Comparison of ENCODE assay signal across 27 cellular contexts in genomic region chr7:4202954-4203353, GRCh38.
"Had no signal": no experiment of that assay in that cellular context is flagged by ENCODE, and none has a peak within 500 bp of the region (broad histone marks: within the 10 kb centered on the region; RNA-seq: fewer than 3 reads in every experiment).

No MANE protein-coding gene starts in this region.

- H3K4me1 Mint-ChIP-seq: activated B cell treated with CpG ODN at 0.5 μM for 24 hours; activated CD4-positive, alpha-beta memory T cell treated with anti-CD3 and anti-CD28 coated beads, Interleukin-2, amount 10 ng/mL, durations not matched to agents 7 days and 5 days; activated CD4-positive, alpha-beta T cell treated with anti-CD3 and anti-CD28 coated beads, Interleukin-2, amount 10 ng/mL, durations not matched to agents 24 days and 14 days had no signal

- H3K9me3 ChIP-seq: ascending aorta, body of pancreas had no signal

- H3K36me3 Mint-ChIP-seq: T-cell had no signal

- ATAC-seq: body of pancreas, K562, PC-3, T-cell had no signal

- H3K9me3 Mint-ChIP-seq: activated B cell treated with CpG ODN at 0.5 μM for 24 hours; activated CD4-positive, alpha-beta memory T cell treated with anti-CD3 and anti-CD28 coated beads, Interleukin-2, amount 10 ng/mL, durations not matched to agents 7 days and 5 days; activated CD4-positive, alpha-beta T cell treated with anti-CD3 and anti-CD28 coated beads, Interleukin-2, amount 10 ng/mL, durations not matched to agents 24 days and 14 days; activated T-helper 2 cell treated with anti-CD3 and anti-CD28 coated beads, Interferon-gamma antibody, Interleukin-2, Interleukin-4, amounts not matched to agents 10 μg/mL and 5 μg/mL and 100 μg/mL, durations not matched to agents 14 hours and 24 hours and 36 hours; T-cell had no signal

- H3K27ac ChIP-seq: ascending aorta, body of pancreas had no signal

- H3K4me3 Mint-ChIP-seq: activated B cell treated with CpG ODN at 0.5 μM for 24 hours; activated CD4-positive, alpha-beta memory T cell treated with anti-CD3 and anti-CD28 coated beads, Interleukin-2, amount 10 ng/mL, durations not matched to agents 7 days and 5 days; activated CD4-positive, alpha-beta T cell treated with anti-CD3 and anti-CD28 coated beads, Interleukin-2, amount 10 ng/mL, durations not matched to agents 24 days and 14 days; T-cell had no signal

- DNase-seq: activated B cell treated with CpG ODN at 0.5 μM for 24 hours; activated CD4-positive, alpha-beta memory T cell treated with anti-CD3 and anti-CD28 coated beads, Interleukin-2, amount 10 ng/mL, durations not matched to agents 7 days and 5 days; activated CD4-positive, alpha-beta T cell treated with anti-CD3 and anti-CD28 coated beads for 1 hour; activated CD4-positive, alpha-beta T cell treated with anti-CD3 and anti-CD28 coated beads, Interleukin-2, amount 10 ng/mL, durations not matched to agents 24 days and 14 days; activated gamma-delta T cell treated with Interleukin-2 at 50 U/mL for 16 hours; activated naive CD4-positive, alpha-beta T cell treated with anti-CD3 and anti-CD28 coated beads, Interleukin-2, amount 50 U/mL, for 16 hours; activated T-cell treated with anti-CD3 and anti-CD28 coated beads for 4 hours; activated T-cell treated with anti-CD3 and anti-CD28 coated beads, Interleukin-2, amount 50 U/mL, for 48 hours; amniotic stem cell; body of pancreas; Karpas-422; MM.1S; NCI-H1105; NCI-H1436; NCI-H187; NCI-H2081; NCI-H446; NCI-H524; PC-3; SIG-M5; T-cell; T-helper 2 cell; T1000 had no signal

- H3K4me1 ChIP-seq: ascending aorta, body of pancreas had no signal

- H3K27ac Mint-ChIP-seq: activated B cell treated with CpG ODN at 0.5 μM for 24 hours; activated CD4-positive, alpha-beta memory T cell treated with anti-CD3 and anti-CD28 coated beads, Interleukin-2, amount 10 ng/mL, durations not matched to agents 7 days and 5 days; activated CD4-positive, alpha-beta T cell treated with anti-CD3 and anti-CD28 coated beads, Interleukin-2, amount 10 ng/mL, durations not matched to agents 24 days and 14 days; activated T-helper 2 cell treated with anti-CD3 and anti-CD28 coated beads, Interferon-gamma antibody, Interleukin-2, Interleukin-4, amounts not matched to agents 10 μg/mL and 5 μg/mL and 100 μg/mL, durations not matched to agents 14 hours and 24 hours and 36 hours had no signal

- H3K27me3 ChIP-seq: ascending aorta, body of pancreas had no signal

- H3K4me3 ChIP-seq: ascending aorta, body of pancreas, K562, SK-N-MC had no signal

- H3K27me3 Mint-ChIP-seq: activated B cell treated with CpG ODN at 0.5 μM for 24 hours; activated CD4-positive, alpha-beta memory T cell treated with anti-CD3 and anti-CD28 coated beads, Interleukin-2, amount 10 ng/mL, durations not matched to agents 7 days and 5 days; activated CD4-positive, alpha-beta T cell treated with anti-CD3 and anti-CD28 coated beads, Interleukin-2, amount 10 ng/mL, durations not matched to agents 24 days and 14 days; T-cell had no signal
